20 cellular contexts compared by ENCODE assay signal in genomic region chr3:129445472-129445871, GRCh38.
"Had no signal": no experiment of that assay in that cellular context is flagged by ENCODE, and none has a peak within 500 bp of the region (broad histone marks: within the 10 kb centered on the region; RNA-seq: fewer than 3 reads in every experiment).

No MANE protein-coding gene starts in this region.

- H3K36me3 Mint-ChIP-seq: brain had no signal

- H3K27ac ChIP-seq: lower lobe of right lung, uterus had no signal

- H3K36me3 ChIP-seq: tibial nerve, uterus had no signal

- DNase-seq: activated B cell treated with CpG ODN at 0.5 μM for 24 hours; activated CD4-positive, alpha-beta T cell treated with anti-CD3 and anti-CD28 coated beads, Interleukin-2, amount 10 ng/mL, durations not matched to agents 24 days and 14 days; activated CD8-positive, alpha-beta memory T cell treated with anti-CD3 and anti-CD28 coated beads, Interleukin-2, amount 50 U/mL, for 4 hours; activated CD8-positive, alpha-beta T cell treated with anti-CD3 and anti-CD28 coated beads, Interleukin-2, amount 10 ng/mL, durations not matched to agents 7 days and 5 days; activated gamma-delta T cell treated with Interleukin-2 at 50 U/mL for 16 hours; activated T-cell treated with anti-CD3 and anti-CD28 coated beads, Interleukin-2, amount 50 U/mL, for 48 hours; amygdala; central memory CD4-positive, alpha-beta T cell; cortex of kidney; effector CD8-positive, alpha-beta T cell; foreskin melanocyte; left colon; lower lobe of right lung; stimulated activated CD4-positive, alpha-beta T cell treated with anti-CD3 and anti-CD28 coated beads, Interleukin-2, amount 100 ng/mL, for 48 hours; stimulated activated naive CD4-positive, alpha-beta T cell; T-helper 2 cell; uterus had no signal

- H3K27ac Mint-ChIP-seq: activated B cell treated with CpG ODN at 0.5 μM for 24 hours; activated CD4-positive, alpha-beta T cell treated with anti-CD3 and anti-CD28 coated beads, Interleukin-2, amount 10 ng/mL, durations not matched to agents 24 days and 14 days; activated CD8-positive, alpha-beta T cell treated with anti-CD3 and anti-CD28 coated beads, Interleukin-2, amount 10 ng/mL, durations not matched to agents 7 days and 5 days; activated naive CD8-positive, alpha-beta T cell had no signal

- H3K27me3 Mint-ChIP-seq: activated B cell treated with CpG ODN at 0.5 μM for 24 hours; activated CD4-positive, alpha-beta T cell treated with anti-CD3 and anti-CD28 coated beads, Interleukin-2, amount 10 ng/mL, durations not matched to agents 24 days and 14 days; activated naive CD8-positive, alpha-beta T cell; brain had no signal

- H3K9me3 Mint-ChIP-seq: activated B cell treated with CpG ODN at 0.5 μM for 24 hours; activated CD4-positive, alpha-beta T cell treated with anti-CD3 and anti-CD28 coated beads, Interleukin-2, amount 10 ng/mL, durations not matched to agents 24 days and 14 days; brain had no signal

- H3K9me3 ChIP-seq: lower lobe of right lung, tibial nerve, uterus had no signal

- H3K4me3 ChIP-seq: lower lobe of right lung, tibial nerve, uterus had no signal

- H3K4me3 Mint-ChIP-seq: activated B cell treated with CpG ODN at 0.5 μM for 24 hours; activated CD4-positive, alpha-beta T cell treated with anti-CD3 and anti-CD28 coated beads, Interleukin-2, amount 10 ng/mL, durations not matched to agents 24 days and 14 days; activated CD8-positive, alpha-beta T cell treated with anti-CD3 and anti-CD28 coated beads, Interleukin-2, amount 10 ng/mL, durations not matched to agents 7 days and 5 days; activated naive CD8-positive, alpha-beta T cell had no signal

- H3K27me3 ChIP-seq: tibial nerve, uterus had no signal
